In genomic region chr11:69820441-69820840, GRCh38 we compare ENCODE assay signal across 35 cellular contexts. TPM values are rescaled to one million over a fixed set of nuclear protein-coding genes. Genes with fewer than 3 reads are reported as not detected.
"Had no signal": no experiment of that assay in that cellular context is flagged by ENCODE, and none has a peak within 500 bp of the region (broad histone marks: within the 10 kb centered on the region; RNA-seq: fewer than 3 reads in every experiment).

No MANE protein-coding gene starts in this region.

- H3K27me3 ChIP-seq: ascending aorta had no signal

- H3K36me3 ChIP-seq: adrenal gland, ascending aorta, cardiac muscle cell had no signal

- DNase-seq: activated B cell treated with CpG ODN at 0.5 μM for 24 hours; activated CD4-positive, alpha-beta memory T cell treated with anti-CD3 and anti-CD28 coated beads for 36 hours; activated CD4-positive, alpha-beta T cell treated with anti-CD3 and anti-CD28 coated beads for 4 hours; activated CD4-positive, alpha-beta T cell treated with anti-CD3 and anti-CD28 coated beads, Interleukin-2, amount 10 ng/mL, durations not matched to agents 24 days and 14 days; activated CD4-positive, alpha-beta T cell treated with anti-CD3 and anti-CD28 coated beads, Interleukin-2, amount 50 U/mL, for 1 hour; activated CD4-positive, alpha-beta T cell treated with anti-CD3 and anti-CD28 coated beads, Interleukin-2, amount 50 U/mL, for 4 hours; activated CD4-positive, CD25-positive, alpha-beta regulatory T cell treated with anti-CD3 and anti-CD28 coated beads, Interleukin-2, amount 50 U/mL, for 72 hours; activated CD8-positive, alpha-beta memory T cell treated with anti-CD3 and anti-CD28 coated beads, Interleukin-2, amount 50 U/mL, for 4 hours; activated CD8-positive, alpha-beta T cell treated with anti-CD3 and anti-CD28 coated beads for 36 hours; activated effector memory CD4-positive, alpha-beta T cell treated with anti-CD3 and anti-CD28 coated beads, Interleukin-2, amount 50 U/mL, for 16 hours; activated gamma-delta T cell treated with Interleukin-2 at 50 U/mL for 16 hours; activated naive CD4-positive, alpha-beta T cell; activated naive CD4-positive, alpha-beta T cell treated with anti-CD3 and anti-CD28 coated beads for 36 hours; activated naive CD4-positive, alpha-beta T cell treated with anti-CD3 and anti-CD28 coated beads, Interleukin-2, amount 50 U/mL, for 16 hours; activated naive CD8-positive, alpha-beta T cell treated with anti-CD3 and anti-CD28 coated beads for 36 hours; activated T-cell treated with anti-CD3 and anti-CD28 coated beads for 4 hours; activated T-cell treated with anti-CD3 and anti-CD28 coated beads, Interleukin-2, amount 50 U/mL, for 1 hour; activated T-cell treated with anti-CD3 and anti-CD28 coated beads, Interleukin-2, amount 50 U/mL, for 4 hours; activated T-cell treated with anti-CD3 and anti-CD28 coated beads, Interleukin-2, amount 50 U/mL, for 72 hours; adrenal gland; amniotic stem cell; central memory CD4-positive, alpha-beta T cell; T-helper 1 cell; T-helper 2 cell; T-helper 9 cell had no signal

- FAIRE-seq: bronchial epithelial cell, TTC549 had no signal

- H3K4me1 ChIP-seq: adrenal gland, ascending aorta had no signal

- H3K9me3 ChIP-seq: adrenal gland, ascending aorta had no signal

- H3K4me3 ChIP-seq: adrenal gland, ascending aorta, cardiac muscle cell had no signal

- ATAC-seq: activated CD8-positive, alpha-beta T cell treated with anti-CD3 and anti-CD28 coated beads for 36 hours; activated naive CD4-positive, alpha-beta T cell treated with anti-CD3 and anti-CD28 coated beads, Interleukin-2, amount 50 U/mL, for 72 hours; activated T-cell treated with anti-CD3 and anti-CD28 coated beads, Interleukin-2, amount 50 U/mL, for 4 hours; activated T-cell treated with anti-CD3 and anti-CD28 coated beads, Interleukin-2, amount 50 U/mL, for 72 hours; activated T-helper 17 cell treated with anti-CD3 and anti-CD28 coated beads, Interleukin-2, amount 50 U/mL, for 72 hours had no signal

- H3K27ac ChIP-seq: adrenal gland, ascending aorta, cardiac muscle cell, VCaP had no signal

RNA-seq across cellular contexts. Expression of gene FGF3, which starts 1.2 kb away (rescaled TPM):
- total RNA-seq: activated B cell treated with CpG ODN at 0.5 μM for 24 hours; activated CD4-positive, alpha-beta memory T cell treated with anti-CD3 and anti-CD28 coated beads for 36 hours; activated CD4-positive, alpha-beta T cell treated with anti-CD3 and anti-CD28 coated beads, Interleukin-2, amount 10 ng/mL, durations not matched to agents 24 days and 14 days; activated CD8-positive, alpha-beta memory T cell treated with anti-CD3 and anti-CD28 coated beads for 36 hours; activated CD8-positive, alpha-beta T cell treated with anti-CD3 and anti-CD28 coated beads for 36 hours; activated naive CD4-positive, alpha-beta T cell treated with anti-CD3 and anti-CD28 coated beads for 36 hours; activated naive CD4-positive, alpha-beta T cell treated with anti-CD3 and anti-CD28 coated beads, Interleukin-2, amount 50 U/mL, for 72 hours; activated naive CD8-positive, alpha-beta T cell treated with anti-CD3 and anti-CD28 coated beads for 36 hours; activated T-cell treated with anti-CD3 and anti-CD28 coated beads, Interleukin-2, amount 50 U/mL, for 4 hours; activated T-cell treated with anti-CD3 and anti-CD28 coated beads, Interleukin-2, amount 50 U/mL, for 72 hours; activated T-helper 1 cell treated with anti-CD3 and anti-CD28 coated beads, Interleukin-12 subunit alpha, Interleukin-12 subunit beta, Interleukin-2, Interleukin-4 antibody, amounts not matched to agents 30 ng/mL and 10 ng/mL and 1 ng/mL, durations not matched to agents 14 hours and 24 hours and 36 hours; activated T-helper 17 cell treated with anti-CD3 and anti-CD28 coated beads, Interleukin-2, amount 50 U/mL, for 72 hours; adrenal gland; ascending aorta; bronchial epithelial cell had no signal
- polyA plus RNA-seq: adrenal gland, cardiac muscle cell had no signal

RNA-seq across cellular contexts. Expression of gene FGF4, which starts 45.3 kb away (rescaled TPM):
- total RNA-seq: activated B cell treated with CpG ODN at 0.5 μM for 24 hours; activated CD4-positive, alpha-beta memory T cell treated with anti-CD3 and anti-CD28 coated beads for 36 hours; activated CD4-positive, alpha-beta T cell treated with anti-CD3 and anti-CD28 coated beads, Interleukin-2, amount 10 ng/mL, durations not matched to agents 24 days and 14 days; activated CD8-positive, alpha-beta memory T cell treated with anti-CD3 and anti-CD28 coated beads for 36 hours; activated CD8-positive, alpha-beta T cell treated with anti-CD3 and anti-CD28 coated beads for 36 hours; activated naive CD4-positive, alpha-beta T cell treated with anti-CD3 and anti-CD28 coated beads for 36 hours; activated naive CD4-positive, alpha-beta T cell treated with anti-CD3 and anti-CD28 coated beads, Interleukin-2, amount 50 U/mL, for 72 hours; activated naive CD8-positive, alpha-beta T cell treated with anti-CD3 and anti-CD28 coated beads for 36 hours; activated T-cell treated with anti-CD3 and anti-CD28 coated beads, Interleukin-2, amount 50 U/mL, for 4 hours; activated T-cell treated with anti-CD3 and anti-CD28 coated beads, Interleukin-2, amount 50 U/mL, for 72 hours; activated T-helper 1 cell treated with anti-CD3 and anti-CD28 coated beads, Interleukin-12 subunit alpha, Interleukin-12 subunit beta, Interleukin-2, Interleukin-4 antibody, amounts not matched to agents 30 ng/mL and 10 ng/mL and 1 ng/mL, durations not matched to agents 14 hours and 24 hours and 36 hours; activated T-helper 17 cell treated with anti-CD3 and anti-CD28 coated beads, Interleukin-2, amount 50 U/mL, for 72 hours; adrenal gland; ascending aorta; bronchial epithelial cell; cardiac muscle cell; cerebellum had no signal
- polyA plus RNA-seq: adrenal gland, cardiac muscle cell had no signal
